In genomic region chr1:25347556-25347955, GRCh38 we compare ENCODE assay signal across 23 cellular contexts.
"Had no signal": no experiment of that assay in that cellular context is flagged by ENCODE, and none has a peak within 500 bp of the region (broad histone marks: within the 10 kb centered on the region; RNA-seq: fewer than 3 reads in every experiment).

No MANE protein-coding gene starts in this region.

- H3K4me3 Mint-ChIP-seq: naive thymus-derived CD4-positive, alpha-beta T cell; nephron progenitor cell; stimulated activated memory B cell treated with anti-CD40 and anti-IgM and Interleukin-4, amounts not matched to agents 10 μg/mL and 1 μg/mL and 100 μg/mL, for 72 hours; stimulated activated naive CD8-positive, alpha-beta T cell treated with anti-CD3 and anti-CD28 coated beads, Interleukin-15, Interleukin-2, amounts not matched to agents 100 ng/mL and 50 ng/mL, for 24 hours had no signal

- H3K27ac Mint-ChIP-seq: nephron progenitor cell; stimulated activated memory B cell treated with anti-CD40 and anti-IgM and Interleukin-4, amounts not matched to agents 10 μg/mL and 1 μg/mL and 100 μg/mL, for 72 hours had no signal

- H2AFZ ChIP-seq: hepatocyte had no signal

- H3K4me1 ChIP-seq: upper lobe of right lung had no signal

- H3K27ac ChIP-seq: esophagus squamous epithelium, hepatocyte, psoas muscle, spleen, tibial nerve, upper lobe of right lung, vagina had no signal

- H3K4me3 ChIP-seq: esophagus squamous epithelium, hepatocyte, psoas muscle, spleen, tibial nerve, upper lobe of right lung, vagina had no signal

- H3K27me3 ChIP-seq: esophagus squamous epithelium, hepatocyte, spleen, tibial nerve, upper lobe of right lung, vagina had no signal

- FAIRE-seq: endometrium, kidney had no signal

- DNase-seq: effector memory CD4-positive, alpha-beta T cell; esophagus squamous epithelium; foreskin melanocyte; head of caudate nucleus; kidney; left cardiac atrium; left ventricle myocardium superior; naive thymus-derived CD4-positive, alpha-beta T cell; nephron progenitor cell; psoas muscle; retina; spleen; stimulated activated CD4-positive, alpha-beta T cell treated with anti-CD3 and anti-CD28 coated beads, Interleukin-15, amount 100 ng/mL, for 24 hours; stimulated activated CD4-positive, alpha-beta T cell treated with anti-CD3 and anti-CD28 coated beads, Interleukin-1b, Interleukin-23, amount 100 ng/mL, for 48 hours; stimulated activated CD4-positive, alpha-beta T cell treated with anti-CD3 and anti-CD28 coated beads, Interleukin-4, amount 100 ng/mL, for 24 hours; upper lobe of right lung had no signal

- ATAC-seq: left cardiac atrium; left ventricle myocardium superior; naive thymus-derived CD4-positive, alpha-beta T cell; psoas muscle; sciatic nerve; stimulated activated memory B cell treated with anti-CD40 and anti-IgM and Interleukin-4, amounts not matched to agents 10 μg/mL and 1 μg/mL and 100 μg/mL, for 72 hours; upper lobe of right lung had no signal

- H3K4me2 ChIP-seq: hepatocyte had no signal

- H3K4me1 Mint-ChIP-seq: nephron progenitor cell had no signal

- H3K27me3 Mint-ChIP-seq: naive thymus-derived CD4-positive, alpha-beta T cell; stimulated activated memory B cell treated with anti-CD40 and anti-IgM and Interleukin-4, amounts not matched to agents 10 μg/mL and 1 μg/mL and 100 μg/mL, for 72 hours; stimulated activated naive CD8-positive, alpha-beta T cell treated with anti-CD3 and anti-CD28 coated beads, Interleukin-15, Interleukin-2, amounts not matched to agents 100 ng/mL and 50 ng/mL, for 24 hours had no signal

- H3K9me3 ChIP-seq: esophagus squamous epithelium, psoas muscle, spleen, tibial nerve, upper lobe of right lung, vagina had no signal

- H3K9me3 Mint-ChIP-seq: naive thymus-derived CD4-positive, alpha-beta T cell; nephron progenitor cell; stimulated activated memory B cell treated with anti-CD40 and anti-IgM and Interleukin-4, amounts not matched to agents 10 μg/mL and 1 μg/mL and 100 μg/mL, for 72 hours; stimulated activated naive CD8-positive, alpha-beta T cell treated with anti-CD3 and anti-CD28 coated beads, Interleukin-15, Interleukin-2, amounts not matched to agents 100 ng/mL and 50 ng/mL, for 24 hours had no signal
